8 cellular contexts compared by ENCODE assay signal in genomic region chr17:75504347-75505151, GRCh38. TPM values are rescaled to one million over a fixed set of nuclear protein-coding genes. Genes with fewer than 3 reads are reported as not detected.
DNase-seq lines count a peak whose midpoint lies in the region; ATAC-seq and TF ChIP-seq lines count a peak whose summit lies in the region.

No MANE protein-coding gene starts in this region.

- H3K9me2 ChIP-seq in DOHH2 (replicated peaks; ENCODE audit: control insufficient read depth, low read length): no peaks in the 10 kb centered on the region

- H3K36me3 ChIP-seq in DOHH2 (ENCODE audit: control insufficient read depth, low read length) (no peaks in the 10 kb centered on the region), smooth muscle cell (ENCODE audit: low read depth) (no peaks in the 10 kb centered on the region)

- no peak overlapping the region for H3K4me3 ChIP-seq in DOHH2 (ENCODE audit: low read length)
- no peak overlapping the region for H3K4me3 ChIP-seq in fibroblast of the aortic adventitia (ENCODE audit: low read depth, low read length)
- no peak overlapping the region for H3K4me3 ChIP-seq in smooth muscle cell

- no peak overlapping the region for H3K4me3 Mint-ChIP-seq in activated CD4-positive, alpha-beta memory T cell treated with anti-CD3 and anti-CD28 coated beads, Interleukin-2, amount 10 ng/mL, durations not matched to agents 7 days and 5 days

- no peak for ATAC-seq in HG02571 (IDR thresholded peaks at IDR 0.05; ENCODE audit: unreplicated experiment)

- H3K9me3 Mint-ChIP-seq in activated CD4-positive, alpha-beta memory T cell treated with anti-CD3 and anti-CD28 coated beads, Interleukin-2, amount 10 ng/mL, durations not matched to agents 7 days and 5 days: no peaks in the 10 kb centered on the region

- H3K9me3 ChIP-seq in DOHH2 (ENCODE audit: control insufficient read depth, insufficient read depth, low read length) (no peaks in the 10 kb centered on the region), smooth muscle cell (replicated peaks; ENCODE audit: low read depth) (no peaks in the 10 kb centered on the region)

- H4K20me1 ChIP-seq in DOHH2 (ENCODE audit: control insufficient read depth, insufficient read depth, low read depth, low read length) (no peaks in the 10 kb centered on the region), smooth muscle cell (ENCODE audit: low read depth) (peaks cover 24% of the 10 kb centered on the region)

- DNase-seq in Kasumi-1 (lab: John Stamatoyannopoulos, UW) (peak; percentile 64 to 71), fibroblast of the aortic adventitia (ENCODE audit: low read depth) (no peak), smooth muscle cell (lab: John Stamatoyannopoulos, UW; ENCODE audit: unreplicated experiment) (no peak), NCI-H1048 (lab: John Stamatoyannopoulos, UW) (no peak), NCI-H345 (lab: John Stamatoyannopoulos, UW) (no peak)
- DNase-seq in activated CD4-positive, alpha-beta memory T cell treated with anti-CD3 and anti-CD28 coated beads, Interleukin-2, amount 10 ng/mL, durations not matched to agents 7 days and 5 days: peak; percentile 44

- H3K79me2 ChIP-seq in DOHH2 (ENCODE audit: control insufficient read depth, low read length) (no peaks in the 10 kb centered on the region), smooth muscle cell (ENCODE audit: low read depth) (no peaks in the 10 kb centered on the region)

- no peak overlapping the region for H3K9ac ChIP-seq in smooth muscle cell (ENCODE audit: low read depth)

- H2AFZ ChIP-seq in smooth muscle cell (ENCODE audit: low read depth): no peak overlapping the region

- 92% methylated on average over 22 of the region's 32 CpGs for WGBS in smooth muscle cell (ENCODE audit: low lambda C conversion rate)

- H3K27ac ChIP-seq in DOHH2 (ENCODE audit: low read depth, low read length) (no peak overlapping the region), smooth muscle cell (ENCODE audit: low read depth) (no peak overlapping the region)

- H3K27me3 ChIP-seq in DOHH2 (ENCODE audit: control insufficient read depth, low read length) (no peaks in the 10 kb centered on the region), smooth muscle cell (ENCODE audit: low read depth) (no peaks in the 10 kb centered on the region)

- no peak overlapping the region for H3K4me2 ChIP-seq in DOHH2 (ENCODE audit: low read length)
- no peak overlapping the region for H3K4me2 ChIP-seq in smooth muscle cell

- H3K27me3 Mint-ChIP-seq in activated CD4-positive, alpha-beta memory T cell treated with anti-CD3 and anti-CD28 coated beads, Interleukin-2, amount 10 ng/mL, durations not matched to agents 7 days and 5 days: no peaks in the 10 kb centered on the region

- TF ChIP-seq CTCF in DOHH2 (IDR thresholded peaks at IDR 0.05; ENCODE audit: low read depth, low read length, poor library complexity, severe bottlenecking): peak; percentile 73
- TF ChIP-seq CTCF in fibroblast of the aortic adventitia (IDR thresholded peaks at IDR 0.05; ENCODE audit: insufficient read depth, low read length): peak; percentile 53
- peak; percentile 44 for TF ChIP-seq CTCF in smooth muscle cell (IDR thresholded peaks at IDR 0.05; ENCODE audit: borderline replicate concordance, insufficient read depth, poor library complexity, severe bottlenecking)

- no peaks in the 10 kb centered on the region for H3K36me3 Mint-ChIP-seq in activated CD4-positive, alpha-beta memory T cell treated with anti-CD3 and anti-CD28 coated beads, Interleukin-2, amount 10 ng/mL, durations not matched to agents 7 days and 5 days (ENCODE audit: low read depth)

- H3F3A ChIP-seq in DOHH2 (ENCODE audit: control insufficient read depth, insufficient read depth): no peaks in the 10 kb centered on the region
- no peaks in the 10 kb centered on the region for H3F3A ChIP-seq in smooth muscle cell (ENCODE audit: low read depth)

- CTCF ChIA-PET in activated CD4-positive, alpha-beta memory T cell treated with anti-CD3 and anti-CD28 coated beads, Interleukin-2, amount 10 ng/mL, durations not matched to agents 7 days and 5 days (lab: Charles Lee): interaction anchor here (0.6 to 1.1 kb wide), 2 partner anchors 75 to 80 kb away, joined by 3 read pairs; no protein-coding TSS in a partner anchor

- H3K27ac Mint-ChIP-seq in activated CD4-positive, alpha-beta memory T cell treated with anti-CD3 and anti-CD28 coated beads, Interleukin-2, amount 10 ng/mL, durations not matched to agents 7 days and 5 days: no peak overlapping the region

- H3K4me1 ChIP-seq in DOHH2 (ENCODE audit: control insufficient read depth, low read length): no peaks in the 10 kb centered on the region
- H3K4me1 ChIP-seq in smooth muscle cell (ENCODE audit: low read depth): no peaks in the 10 kb centered on the region

- POLR2A ChIA-PET in activated CD4-positive, alpha-beta memory T cell treated with anti-CD3 and anti-CD28 coated beads, Interleukin-2, amount 10 ng/mL, durations not matched to agents 7 days and 5 days (lab: Charles Lee): interaction anchor here (0.8 to 1.4 kb wide), 2 partner anchors 12 to 17 kb away, joined by 3 to 5 read pairs; partner anchors contain the start of gene TSEN54

- H3K4me1 Mint-ChIP-seq in activated CD4-positive, alpha-beta memory T cell treated with anti-CD3 and anti-CD28 coated beads, Interleukin-2, amount 10 ng/mL, durations not matched to agents 7 days and 5 days: no peaks in the 10 kb centered on the region

RNA-seq across cellular contexts. Expression of gene CASKIN2, which starts 10.8 kb away (rescaled TPM):
- 1 to 10 TPM; 1.5 to 1.9 TPM for total RNA-seq in activated CD4-positive, alpha-beta memory T cell treated with anti-CD3 and anti-CD28 coated beads, Interleukin-2, amount 10 ng/mL, durations not matched to agents 7 days and 5 days
- total RNA-seq in fibroblast of the aortic adventitia (ENCODE audit: low replicate concordance): 5.6 and 8.0 TPM in 2 replicates
- total RNA-seq in smooth muscle cell: 2.6 and 4.2 TPM in 2 replicates
- polyA plus RNA-seq in smooth muscle cell: 8.0 and 10.9 TPM in 2 replicates

RNA-seq across cellular contexts. Expression of gene TSEN54, which starts 11.8 kb away (rescaled TPM):
- total RNA-seq in activated CD4-positive, alpha-beta memory T cell treated with anti-CD3 and anti-CD28 coated beads, Interleukin-2, amount 10 ng/mL, durations not matched to agents 7 days and 5 days: 10 to 100 TPM; 55.6 to 60.5 TPM
- total RNA-seq in fibroblast of the aortic adventitia (ENCODE audit: low replicate concordance) (8.0 and 11.4 TPM in 2 replicates), smooth muscle cell (12.5 and 15.1 TPM in 2 replicates)
- polyA plus RNA-seq in smooth muscle cell: 15.1 and 27.7 TPM in 2 replicates

RNA-seq across cellular contexts. Expression of gene LLGL2, which starts 20.9 kb away (rescaled TPM):
- total RNA-seq in activated CD4-positive, alpha-beta memory T cell treated with anti-CD3 and anti-CD28 coated beads, Interleukin-2, amount 10 ng/mL, durations not matched to agents 7 days and 5 days: 10 to 100 TPM; 25.9 to 27.8 TPM
- total RNA-seq in fibroblast of the aortic adventitia (ENCODE audit: low replicate concordance): 0.09 TPM in 1 of 2 replicates, not detected in the other
- total RNA-seq in smooth muscle cell: 7.6 and 9.9 TPM in 2 replicates
- 12.7 and 33.5 TPM in 2 replicates for polyA plus RNA-seq in smooth muscle cell

RNA-seq across cellular contexts. Expression of gene TMEM94, which starts 48.1 kb away (rescaled TPM):
- 10 to 100 TPM; 76.4 to 81.9 TPM for total RNA-seq in activated CD4-positive, alpha-beta memory T cell treated with anti-CD3 and anti-CD28 coated beads, Interleukin-2, amount 10 ng/mL, durations not matched to agents 7 days and 5 days
- total RNA-seq in fibroblast of the aortic adventitia (ENCODE audit: low replicate concordance) (29.7 and 80.4 TPM in 2 replicates), smooth muscle cell (18.4 and 35.9 TPM in 2 replicates)
- 25.9 and 26.3 TPM in 2 replicates for polyA plus RNA-seq in smooth muscle cell

Comparison
In these comparisons a context has a peak if more than half of its experiments do, and no peak if none do; other contexts are left out.
1. DNase-seq: peak in Kasumi-1 (2 of 2) and activated CD4-positive, alpha-beta memory T cell treated with anti-CD3 and anti-CD28 coated beads, Interleukin-2, amount 10 ng/mL, durations not matched to agents 7 days and 5 days (single experiment); none in fibroblast of the aortic adventitia (single experiment), smooth muscle cell (single experiment), NCI-H1048 (single experiment) and NCI-H345 (single experiment).
2. Peak in every context shown above with its lines, with median percentiles within 50 percentile points of each other: CTCF ChIP-seq.